ENCODE assay signal across 21 cellular contexts in genomic region chr20:61640171-61640570, GRCh38.
DNase-seq lines count a peak whose midpoint lies in the region; ATAC-seq, FAIRE-seq and TF ChIP-seq lines count a peak whose summit lies in the region.
"Had no signal": no experiment of that assay in that cellular context is flagged by ENCODE, and none has a peak within 500 bp of the region (broad histone marks: within the 10 kb centered on the region; RNA-seq: fewer than 3 reads in every experiment).

No MANE protein-coding gene starts in this region.

- H3K27ac ChIP-seq in small intestine (ENCODE audit: low read depth in 1 of 2, low read length in 1 of 2) = no peak overlapping the region
- H3K27ac ChIP-seq in sigmoid colon = no peak overlapping the region
- H3K27ac ChIP-seq: stomach had no signal

- FAIRE-seq in small intestine (lab: Jason Lieb, UNC) = no peak
- FAIRE-seq: G401.6 had no signal

- 59 to 70% (median 67%) methylated on average over 12 to 13 of the region's 13 CpGs for WGBS in small intestine, 3 donors
- WGBS in sigmoid colon, 2 donors = 66 to 77% methylated on average over 13 of the region's 13 CpGs

- no peak for TF ChIP-seq POLR2A in sigmoid colon (IDR thresholded peaks at IDR 0.05)

- no peak overlapping the region for H3K4me3 ChIP-seq in HFF-Myc (replicated peaks; ENCODE audit: low read depth, low read length)
- H3K4me3 ChIP-seq in small intestine (ENCODE audit: low read depth in 1 of 2, low read length in 2 of 2) = no peak overlapping the region
- H3K4me3 ChIP-seq in sigmoid colon = no peak overlapping the region
- H3K4me3 ChIP-seq: stomach had no signal

- H3K36me3 ChIP-seq in small intestine (ENCODE audit: control insufficient read depth in 2 of 2, insufficient read depth in 2 of 2, low read length in 2 of 2) (no peaks in the 10 kb centered on the region), sigmoid colon (no peaks in the 10 kb centered on the region)
- H3K36me3 ChIP-seq: stomach had no signal

- H3K27me3 ChIP-seq in small intestine (ENCODE audit: control insufficient read depth in 2 of 2, insufficient read depth in 2 of 2, low read length in 2 of 2) (peaks cover 0 to 6% of the 10 kb centered on the region in 2 donors), sigmoid colon (peaks cover 0 to 65% (median 7%) of the 10 kb centered on the region in 3 donors)

- no peak for TF ChIP-seq EP300 in sigmoid colon (IDR thresholded peaks at IDR 0.05)

- H3K4me1 ChIP-seq in small intestine (ENCODE audit: control insufficient read depth in 2 of 2, insufficient read depth in 1 of 2, low read depth in 1 of 2, low read length in 1 of 2) (no peaks in the 10 kb centered on the region), sigmoid colon (no peaks in the 10 kb centered on the region)
- H3K4me1 ChIP-seq: stomach had no signal

- intact Hi-C loops in sigmoid colon (cut with DNase I) = no loop called here

- TF ChIP-seq CTCF in HFF-Myc (IDR thresholded peaks at IDR 0.05; ENCODE audit: low read depth, low read length, missing control alignments) = no peak
- TF ChIP-seq CTCF in sigmoid colon (IDR thresholded peaks at IDR 0.05) = no peak

- no peaks in the 10 kb centered on the region for H3K9me3 ChIP-seq in small intestine (ENCODE audit: control insufficient read depth, low read depth)
- H3K9me3 ChIP-seq in sigmoid colon = peaks cover 0 to 2% (median 0%) of the 10 kb centered on the region in 4 donors

- peak; percentile 76 for DNase-seq in AG08395 (ENCODE audit: low spot score)
- DNase-seq in HFF-Myc (ENCODE audit: extremely low read depth, low read depth) = peak; percentile 29
- DNase-seq in amniotic epithelial cell (ENCODE audit: low read depth) = peak; percentile 2
- DNase-seq in iris pigment epithelial cell (ENCODE audit: low read depth) = peak; percentile 3
- no peak for DNase-seq in small intestine
- DNase-seq in NCI-H146 (lab: John Stamatoyannopoulos, UW) = no peak
- DNase-seq in sigmoid colon = no peak
- DNase-seq: ACHN; activated CD8-positive, alpha-beta T cell treated with anti-CD3 and anti-CD28 coated beads, Interleukin-2, amount 10 ng/mL, durations not matched to agents 7 days and 5 days; cerebellar nuclear complex; COR-L47; endodermal cell; H9; NCI-H2107; NCI-H82; stomach had no signal

- ATAC-seq in GM21447 (IDR thresholded peaks at IDR 0.05; ENCODE audit: unreplicated experiment) = no peak
- ATAC-seq: activated CD8-positive, alpha-beta T cell treated with anti-CD3 and anti-CD28 coated beads, Interleukin-2, amount 10 ng/mL, durations not matched to agents 7 days and 5 days; activated T-helper 17 cell treated with anti-CD3 and anti-CD28 coated beads, Interleukin-2, amount 50 U/mL, for 72 hours; natural killer cell treated with Interleukin-12 subunit alpha and Interleukin-12 subunit beta and Interleukin-15 and Interleukin-18, amount 100 ng/mL, for 72 hours; WTC11 had no signal

Comparison
In these comparisons a context has a peak if more than half of its experiments do, and no peak if none do; other contexts are left out.
1. DNase-seq: peak in AG08395 (single experiment), HFF-Myc (single experiment), amniotic epithelial cell (single experiment) and iris pigment epithelial cell (single experiment); none in small intestine (single experiment), NCI-H146 (single experiment) and sigmoid colon (single experiment).